In genomic region chr2:215624423-215624829, GRCh38 we compare ENCODE assay signal across 10 cellular contexts.
DNase-seq lines count a peak whose midpoint lies in the region; ATAC-seq, FAIRE-seq and TF ChIP-seq lines count a peak whose summit lies in the region.
"Had no signal": no experiment of that assay in that cellular context is flagged by ENCODE, and none has a peak within 500 bp of the region (broad histone marks: within the 10 kb centered on the region; RNA-seq: fewer than 3 reads in every experiment).

No MANE protein-coding gene starts in this region.

- H3K4me3 ChIP-seq in esophagus squamous epithelium (no peak overlapping the region), neural progenitor cell (no peak overlapping the region), kidney (ENCODE audit: low read length in 2 of 2) (no peak overlapping the region)

- peak overlapping the region; percentile 54 for H2AFZ ChIP-seq in neural progenitor cell (replicated peaks)

- H4K20me1 ChIP-seq in neural progenitor cell (ENCODE audit: low read depth), result no peaks in the 10 kb centered on the region

- H3K27ac ChIP-seq in esophagus squamous epithelium (peak overlapping the region; percentile 4 to 71 (median 68)), neural progenitor cell (no peak overlapping the region), kidney (ENCODE audit: low read depth in 2 of 2, low read length in 2 of 2) (no peak overlapping the region)

- no peak for FAIRE-seq in kidney (lab: Jason Lieb, UNC)

- peaks cover 3% of the 10 kb centered on the region for H3F3A ChIP-seq in neural progenitor cell (ENCODE audit: low read depth)

- no peak for TF ChIP-seq CTCF in esophagus squamous epithelium (IDR thresholded peaks at IDR 0.05)
- TF ChIP-seq CTCF in neural progenitor cell (IDR thresholded peaks at IDR 0.05), result no peak
- TF ChIP-seq CTCF in kidney (IDR thresholded peaks at IDR 0.05; ENCODE audit: borderline replicate concordance, extremely low read depth, insufficient read depth), result no peak

- 48 to 59% methylated on average over 7 of the region's 7 CpGs for WGBS in esophagus squamous epithelium, 2 donors

- no peaks in the 10 kb centered on the region for H3K9me3 ChIP-seq in esophagus squamous epithelium
- H3K9me3 ChIP-seq in neural progenitor cell (ENCODE audit: low read depth), result no peaks in the 10 kb centered on the region
- H3K9me3 ChIP-seq in kidney (ENCODE audit: control insufficient read depth in 1 of 2, low read length in 2 of 2), result no peaks in the 10 kb centered on the region

- H3K27me3 ChIP-seq in esophagus squamous epithelium, result no peaks in the 10 kb centered on the region
- no peaks in the 10 kb centered on the region for H3K27me3 ChIP-seq in neural progenitor cell

- intact Hi-C loops in esophagus squamous epithelium (cut with DNase I) (no loop called here), kidney (cut with DNase I) (no loop called here)

- ATAC-seq in GM21381 (IDR thresholded peaks at IDR 0.05; ENCODE audit: unreplicated experiment), result no peak

- no peak for TF ChIP-seq POLR2A in esophagus squamous epithelium (IDR thresholded peaks at IDR 0.05)

- H3K36me3 Mint-ChIP-seq in neural progenitor cell, result no peaks in the 10 kb centered on the region
- H3K36me3 Mint-ChIP-seq: CD8-positive, alpha-beta memory T cell had no signal

- H3K4me2 ChIP-seq in neural progenitor cell, result no peak overlapping the region

- no peak overlapping the region for H3K27ac Mint-ChIP-seq in neural progenitor cell
- H3K27ac Mint-ChIP-seq: activated CD4-positive, alpha-beta T cell treated with anti-CD3 and anti-CD28 coated beads, Interleukin-2, amount 10 ng/mL, durations not matched to agents 7 days and 5 days; CD8-positive, alpha-beta memory T cell had no signal

- H3K9ac ChIP-seq in neural progenitor cell, result no peak overlapping the region
- no peak overlapping the region for H3K9ac ChIP-seq in kidney (ENCODE audit: low read length in 2 of 2)

- peak; percentile 46 for DNase-seq in AG08395 (ENCODE audit: low spot score)
- peak; percentile 34 for DNase-seq in NCI-H226
- no peak for DNase-seq in esophagus squamous epithelium (lab: John Stamatoyannopoulos, UW)
- no peak for DNase-seq in neural progenitor cell (ENCODE audit: low spot score)
- no peak for DNase-seq in HT-29 (ENCODE audit: low spot score)
- no peak for DNase-seq in kidney
- DNase-seq in islet precursor cell, result no peak
- DNase-seq: activated CD4-positive, alpha-beta T cell treated with anti-CD3 and anti-CD28 coated beads, Interleukin-2, amount 10 ng/mL, durations not matched to agents 7 days and 5 days; CD8-positive, alpha-beta memory T cell had no signal

- H3K4me1 ChIP-seq in esophagus squamous epithelium (peaks cover 0 to 6% (median 0%) of the 10 kb centered on the region in 3 donors), neural progenitor cell (peaks cover 7% of the 10 kb centered on the region), kidney (ENCODE audit: control insufficient read depth in 1 of 2, insufficient read depth in 1 of 2, low read depth in 1 of 2, low read length in 2 of 2) (no peaks in the 10 kb centered on the region)

- no peaks in the 10 kb centered on the region for H3K9me3 Mint-ChIP-seq in neural progenitor cell
- H3K9me3 Mint-ChIP-seq: activated CD4-positive, alpha-beta T cell treated with anti-CD3 and anti-CD28 coated beads, Interleukin-2, amount 10 ng/mL, durations not matched to agents 7 days and 5 days; CD8-positive, alpha-beta memory T cell had no signal

- H3K4me1 Mint-ChIP-seq in neural progenitor cell, result peaks cover 27% of the 10 kb centered on the region
- H3K4me1 Mint-ChIP-seq: CD8-positive, alpha-beta memory T cell had no signal

- peaks cover 2% of the 10 kb centered on the region for H3K27me3 Mint-ChIP-seq in neural progenitor cell (ENCODE audit: insufficient read depth, low read depth)

- H3K36me3 ChIP-seq in esophagus squamous epithelium (no peaks in the 10 kb centered on the region), neural progenitor cell (no peaks in the 10 kb centered on the region), kidney (ENCODE audit: control insufficient read depth in 1 of 2, insufficient read depth in 2 of 2, low read length in 2 of 2) (no peaks in the 10 kb centered on the region)

- H3K4me3 Mint-ChIP-seq in neural progenitor cell, result no peak overlapping the region
- H3K4me3 Mint-ChIP-seq: activated CD4-positive, alpha-beta T cell treated with anti-CD3 and anti-CD28 coated beads, Interleukin-2, amount 10 ng/mL, durations not matched to agents 7 days and 5 days; CD8-positive, alpha-beta memory T cell had no signal

- no peaks in the 10 kb centered on the region for H3K79me2 ChIP-seq in neural progenitor cell (ENCODE audit: low read depth)

Comparison
In these comparisons a context has a peak if more than half of its experiments do, and no peak if none do; other contexts are left out.
1. DNase-seq: peak in AG08395 (single experiment) and NCI-H226 (single experiment); none in esophagus squamous epithelium (single experiment), neural progenitor cell (single experiment), HT-29 (single experiment), kidney (single experiment) and islet precursor cell (single experiment).
2. H3K27ac ChIP-seq: peak in esophagus squamous epithelium (4 of 4); none in neural progenitor cell (single experiment) and kidney (0 of 2).